8 cellular contexts compared by ENCODE assay signal in the genomic region with DNA sequence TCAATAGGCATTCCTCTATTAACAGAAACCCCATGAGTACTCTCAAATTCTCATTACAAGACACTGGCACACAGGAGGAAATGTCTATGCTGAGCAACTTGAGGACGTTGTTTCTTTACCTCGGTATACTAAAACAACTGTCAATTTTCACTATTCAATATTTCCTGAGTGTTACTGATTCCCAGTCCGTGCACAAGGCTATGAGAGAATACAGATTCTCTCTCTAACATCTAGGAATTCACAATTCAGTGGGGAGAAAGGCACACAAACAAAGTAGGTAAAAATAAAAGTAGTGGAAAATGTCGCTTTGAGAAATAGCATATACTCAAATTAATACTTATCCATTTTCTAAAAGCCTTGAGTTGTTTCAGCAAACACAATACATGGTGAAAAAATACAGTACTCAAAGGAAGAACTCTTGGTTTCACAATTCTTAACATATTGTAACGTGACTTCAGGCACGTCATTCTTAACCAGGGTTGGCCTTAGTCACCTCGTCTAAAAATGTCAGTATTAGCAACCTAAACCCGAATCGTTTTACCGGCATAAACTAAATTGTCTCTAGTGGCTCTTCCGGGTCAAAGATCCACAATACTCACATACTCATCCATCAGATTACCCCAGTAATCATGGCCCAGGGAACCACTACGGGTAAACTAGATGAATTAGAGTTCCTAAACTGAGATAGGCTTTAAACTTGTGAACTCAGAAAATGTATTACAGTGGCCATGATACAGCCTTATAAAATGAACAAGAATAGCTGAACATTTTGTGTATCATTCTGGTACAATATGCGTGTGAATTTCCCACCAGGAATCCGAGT. TPM values are rescaled to one million over a fixed set of nuclear protein-coding genes. Genes with fewer than 3 reads are reported as not detected.
A peak's percentile ranks its signal among the peaks of the same experiment; 100 is the strongest.
DNase-seq lines count a peak whose midpoint lies in the region; ATAC-seq, FAIRE-seq and TF ChIP-seq lines count a peak whose summit lies in the region.

No MANE protein-coding gene starts in this region.

- H3K4me1 Mint-ChIP-seq in stimulated activated naive B cell treated with anti-CD40 and anti-IgM and Interleukin-4, amounts not matched to agents 10 μg/mL and 1 μg/mL and 100 μg/mL, for 72 hours = peaks cover 12 to 33% of the 10 kb centered on the region in 2 donors

- TF ChIP-seq CTCF in kidney epithelial cell (IDR thresholded peaks at IDR 0.05; ENCODE audit: insufficient read depth, low read length, poor library complexity, severe bottlenecking) = no peak

- DNase-seq in H54 (ENCODE audit: insufficient read length, low spot score) (peak; percentile 33), NOMO-1 treated with DMSO at 0.1 percent for 48 hours (lab: John Stamatoyannopoulos, UW; ENCODE audit: unreplicated experiment) (peak; percentile 74), astrocyte of the hippocampus (ENCODE audit: low read depth, low spot score) (peak; percentile 50), kidney epithelial cell (ENCODE audit: low read depth) (no peak), NCI-H1930 (lab: John Stamatoyannopoulos, UW) (no peak)
- DNase-seq in stimulated activated naive B cell treated with anti-CD40 and anti-IgM and Interleukin-4, amounts not matched to agents 10 μg/mL and 1 μg/mL and 100 μg/mL, for 72 hours = no peak

- H3K27me3 ChIP-seq in kidney epithelial cell (ENCODE audit: control insufficient read depth, insufficient read depth, low read length) = no peaks in the 10 kb centered on the region

- H3K36me3 Mint-ChIP-seq in stimulated activated naive B cell treated with anti-CD40 and anti-IgM and Interleukin-4, amounts not matched to agents 10 μg/mL and 1 μg/mL and 100 μg/mL, for 72 hours = peaks cover 0 to 3% of the 10 kb centered on the region in 2 donors

- no peak for TF ChIP-seq POLR2A in H54 (IDR thresholded peaks at IDR 0.05; ENCODE audit: low read depth, low read length)

- H3K4me3 ChIP-seq in GM08714 (ENCODE audit: low read length) (peak overlapping the region; percentile 97), kidney epithelial cell (ENCODE audit: low read depth, low read length) (peak overlapping the region; percentile 81)

- H3K36me3 ChIP-seq in kidney epithelial cell (ENCODE audit: control insufficient read depth, insufficient read depth, low read length) = no peaks in the 10 kb centered on the region

- no peaks in the 10 kb centered on the region for H3K27me3 Mint-ChIP-seq in stimulated activated naive B cell treated with anti-CD40 and anti-IgM and Interleukin-4, amounts not matched to agents 10 μg/mL and 1 μg/mL and 100 μg/mL, for 72 hours

- peak in 1 of 2 donors; percentile 16 for ATAC-seq in stimulated activated naive B cell treated with anti-CD40 and anti-IgM and Interleukin-4, amounts not matched to agents 10 μg/mL and 1 μg/mL and 100 μg/mL, for 72 hours (replicated peaks)
- ATAC-seq in HG02970 (IDR thresholded peaks at IDR 0.05; ENCODE audit: low FRiP score, unreplicated experiment) = no peak

- FAIRE-seq in H54 (lab: Jason Lieb, UNC) = peak; percentile 93

- H3K9me3 Mint-ChIP-seq in stimulated activated naive B cell treated with anti-CD40 and anti-IgM and Interleukin-4, amounts not matched to agents 10 μg/mL and 1 μg/mL and 100 μg/mL, for 72 hours = no peaks in the 10 kb centered on the region

- H3K4me3 Mint-ChIP-seq in stimulated activated naive B cell treated with anti-CD40 and anti-IgM and Interleukin-4, amounts not matched to agents 10 μg/mL and 1 μg/mL and 100 μg/mL, for 72 hours = peak overlapping the region; percentile 97 to 99

- H3K27ac Mint-ChIP-seq in stimulated activated naive B cell treated with anti-CD40 and anti-IgM and Interleukin-4, amounts not matched to agents 10 μg/mL and 1 μg/mL and 100 μg/mL, for 72 hours = peak overlapping the region; percentile 99

RNA-seq across cellular contexts. Expression of gene IPMK, which starts 1.5 kb away (rescaled TPM):
- total RNA-seq in kidney epithelial cell = 5.1 and 5.6 TPM in 2 replicates

RNA-seq across cellular contexts. Expression of gene CISD1, which starts 2.7 kb away (rescaled TPM):
- total RNA-seq in kidney epithelial cell = 10.1 and 17.0 TPM in 2 replicates

Comparison
In these comparisons a context has a peak if more than half of its experiments do, and no peak if none do; other contexts are left out.
1. DNase-seq: peak in H54 (single experiment), NOMO-1 treated with DMSO at 0.1 percent for 48 hours (single experiment) and astrocyte of the hippocampus (single experiment); none in kidney epithelial cell (single experiment), stimulated activated naive B cell treated with anti-CD40 and anti-IgM and Interleukin-4, amounts not matched to agents 10 μg/mL and 1 μg/mL and 100 μg/mL, for 72 hours (single experiment) and NCI-H1930 (0 of 2).